Comparison of ENCODE assay signal across 16 cellular contexts in genomic region chr4:182179751-182180150, GRCh38.
DNase-seq lines count a peak whose midpoint lies in the region; ATAC-seq, FAIRE-seq and TF ChIP-seq lines count a peak whose summit lies in the region.
"Had no signal": no experiment of that assay in that cellular context is flagged by ENCODE, and none has a peak within 500 bp of the region (broad histone marks: within the 10 kb centered on the region; RNA-seq: fewer than 3 reads in every experiment).

No MANE protein-coding gene starts in this region.

- TF ChIP-seq POLR2A in breast epithelium (IDR thresholded peaks at IDR 0.05) (no peak), GM12891 (IDR thresholded peaks at IDR 0.05; ENCODE audit: low read depth, low read length) (no peak)

- FAIRE-seq in astrocyte (lab: Jason Lieb, UNC) (no peak), GM12891 (lab: Jason Lieb, UNC) (no peak)
- FAIRE-seq: HTR-8/SVneo had no signal

- H3K4me1 Mint-ChIP-seq in MCF 10A (ENCODE audit: insufficient read depth, unreplicated experiment) (no peaks in the 10 kb centered on the region), astrocyte (ENCODE audit: low read depth, unreplicated experiment) (peaks cover 24% of the 10 kb centered on the region)
- H3K4me1 Mint-ChIP-seq: CD14-positive monocyte had no signal

- no peak overlapping the region for H4K8ac ChIP-seq in mesenchymal stem cell (ENCODE audit: low read length)

- H3K9ac ChIP-seq in astrocyte (ENCODE audit: low read length): no peak overlapping the region
- H3K9ac ChIP-seq in mesenchymal stem cell (ENCODE audit: low read length): peak overlapping the region; percentile 40

- H3K18ac ChIP-seq in mesenchymal stem cell (ENCODE audit: low read depth in 1 of 2, low read length in 2 of 2): no peak overlapping the region

- no peak overlapping the region for H2BK120ac ChIP-seq in mesenchymal stem cell (ENCODE audit: low read depth, low read length)

- H3K27me3 Mint-ChIP-seq in MCF 10A (ENCODE audit: insufficient read depth, unreplicated experiment) (no peaks in the 10 kb centered on the region), astrocyte (ENCODE audit: low read depth, unreplicated experiment) (no peaks in the 10 kb centered on the region)

- H2BK15ac ChIP-seq in mesenchymal stem cell (ENCODE audit: low read depth, poor library complexity, severe bottlenecking): no peak overlapping the region

- H3K4me3 ChIP-seq in breast epithelium (no peak overlapping the region), astrocyte (ENCODE audit: insufficient read depth, low read depth, low read length) (no peak overlapping the region), mesenchymal stem cell (ENCODE audit: insufficient read depth in 1 of 2, low read depth in 1 of 2, low read length in 2 of 2) (no peak overlapping the region)

- no peak overlapping the region for H4K91ac ChIP-seq in mesenchymal stem cell (ENCODE audit: low read length)

- DNase-seq in MCF 10A (ENCODE audit: unreplicated experiment) (no peak), breast epithelium (ENCODE audit: low spot score in 2 of 2) (no peak), astrocyte (ENCODE audit: low read depth) (no peak), mesenchymal stem cell (no peak), GM12891 (ENCODE audit: insufficient read length, low spot score) (no peak), HT-29 (ENCODE audit: low spot score) (no peak), putamen (ENCODE audit: low spot score) (no peak)
- DNase-seq in stimulated activated naive CD8-positive, alpha-beta T cell treated with anti-CD3 and anti-CD28 coated beads, Interleukin-15, Interleukin-2, amounts not matched to agents 100 U/mL and 50 U/mL, for 24 hours: no peak
- DNase-seq: 8988T, DMS153, H7, NCI-H2029, PC-3 had no signal

- no peak for TF ChIP-seq CTCF in MCF 10A (IDR thresholded peaks at IDR 0.05; ENCODE audit: unreplicated experiment)
- TF ChIP-seq CTCF in breast epithelium (IDR thresholded peaks at IDR 0.05): no peak
- no peak for TF ChIP-seq CTCF in astrocyte (IDR thresholded peaks at IDR 0.05; ENCODE audit: insufficient read depth, low read depth, low read length)

- H3K27me3 ChIP-seq in breast epithelium (no peaks in the 10 kb centered on the region), astrocyte (ENCODE audit: insufficient read depth, low read length) (no peaks in the 10 kb centered on the region), mesenchymal stem cell (ENCODE audit: control insufficient read depth in 1 of 2, insufficient read depth in 1 of 2, low read length in 2 of 2) (no peaks in the 10 kb centered on the region)

- peaks cover 6% of the 10 kb centered on the region for H4K20me1 ChIP-seq in astrocyte (ENCODE audit: insufficient read depth, low read length)

- peaks cover 93% of the 10 kb centered on the region for H3K79me2 ChIP-seq in astrocyte (ENCODE audit: insufficient read depth, low read length)

- H3K4ac ChIP-seq in mesenchymal stem cell (ENCODE audit: low read depth in 1 of 2, low read length in 2 of 2): no peak overlapping the region

- POLR2A ChIA-PET in MCF 10A (lab: Yijun Ruan, JAX): interaction anchor here (1.0 to 3.0 kb wide), 4 partner anchors 9 to 28 kb away, joined by 3 to 11 read pairs (median 8); no protein-coding TSS in a partner anchor

- peaks cover 2% of the 10 kb centered on the region for H3K79me1 ChIP-seq in mesenchymal stem cell (replicated peaks; ENCODE audit: low read length, poor library complexity, severe bottlenecking)

- H3K14ac ChIP-seq in mesenchymal stem cell (ENCODE audit: low read length in 2 of 2): no peak overlapping the region

- H3K9me3 Mint-ChIP-seq in MCF 10A (ENCODE audit: unreplicated experiment) (no peaks in the 10 kb centered on the region), astrocyte (ENCODE audit: unreplicated experiment) (no peaks in the 10 kb centered on the region)

- H3K27ac Mint-ChIP-seq in MCF 10A (ENCODE audit: low read depth, unreplicated experiment) (peak overlapping the region; percentile 51), astrocyte (ENCODE audit: unreplicated experiment) (no peak overlapping the region)
- H3K27ac Mint-ChIP-seq: CD14-positive monocyte had no signal

- no peak overlapping the region for H2AK5ac ChIP-seq in mesenchymal stem cell (ENCODE audit: low read length, severe bottlenecking)

- H3K36me3 ChIP-seq in breast epithelium (no peaks in the 10 kb centered on the region), astrocyte (ENCODE audit: insufficient read depth, low read length) (no peaks in the 10 kb centered on the region), mesenchymal stem cell (ENCODE audit: control insufficient read depth in 1 of 2, insufficient read depth in 2 of 2, low read depth in 1 of 2, low read length in 2 of 2) (no peaks in the 10 kb centered on the region)

- WGBS in mesenchymal stem cell: no CpG with 5 or more reads among the region's 1 CpG

- no peak overlapping the region for H3K4me2 ChIP-seq in astrocyte (ENCODE audit: low read length)
- no peak overlapping the region for H3K4me2 ChIP-seq in mesenchymal stem cell (ENCODE audit: low read length, poor library complexity, severe bottlenecking)

- H2AFZ ChIP-seq in astrocyte (ENCODE audit: low read depth, low read length) (no peak overlapping the region), mesenchymal stem cell (ENCODE audit: low read depth, low read length) (no peak overlapping the region)

- ATAC-seq in stimulated activated naive CD8-positive, alpha-beta T cell treated with anti-CD3 and anti-CD28 coated beads, Interleukin-15, Interleukin-2, amounts not matched to agents 100 U/mL and 50 U/mL, for 24 hours: no peak
- ATAC-seq: PC-3 had no signal

- H2BK5ac ChIP-seq in mesenchymal stem cell (ENCODE audit: low read depth, low read length, poor library complexity, severe bottlenecking): no peak overlapping the region

- intact Hi-C loops in MCF 10A (cut with micrococcal nuclease) (no loop called here), breast epithelium (cut with DNase I; ENCODE audit: low total_unique reads) (no loop called here)

- H3K9me3 ChIP-seq in breast epithelium (no peaks in the 10 kb centered on the region), astrocyte (ENCODE audit: insufficient read depth, low read depth, low read length) (no peaks in the 10 kb centered on the region), mesenchymal stem cell (ENCODE audit: control insufficient read depth, low read length) (no peaks in the 10 kb centered on the region)

- H3K4me3 Mint-ChIP-seq in MCF 10A (ENCODE audit: unreplicated experiment) (no peak overlapping the region), astrocyte (ENCODE audit: unreplicated experiment) (no peak overlapping the region)
- H3K4me3 Mint-ChIP-seq: CD14-positive monocyte had no signal

- no peak overlapping the region for H3K23ac ChIP-seq in mesenchymal stem cell (ENCODE audit: low read length in 2 of 2)

- CTCF ChIA-PET in MCF 10A (lab: Yijun Ruan, JAX): interaction anchor here (0.6 kb wide), 1 partner anchor 50 kb away, joined by 3 read pairs; no protein-coding TSS in a partner anchor

- H2BK12ac ChIP-seq in mesenchymal stem cell (ENCODE audit: low read length in 2 of 2): no peak overlapping the region

- BruUV-seq in MCF 10A (replicated peaks; lab: Mats Ljungman, UMichigan): no TSS peak

- H3K36me3 Mint-ChIP-seq in MCF 10A (ENCODE audit: insufficient read depth, unreplicated experiment) (no peaks in the 10 kb centered on the region), astrocyte (ENCODE audit: low read depth, unreplicated experiment) (no peaks in the 10 kb centered on the region)
- H3K36me3 Mint-ChIP-seq: CD14-positive monocyte had no signal

- H3K27ac ChIP-seq in breast epithelium (no peak overlapping the region), astrocyte (ENCODE audit: low read depth, low read length) (peak overlapping the region; percentile 37), mesenchymal stem cell (ENCODE audit: low read length, poor library complexity, severe bottlenecking) (no peak overlapping the region)
- H3K27ac ChIP-seq: RWPE1 had no signal

- H3K4me1 ChIP-seq in breast epithelium: no peaks in the 10 kb centered on the region
- H3K4me1 ChIP-seq in astrocyte (ENCODE audit: insufficient read depth, low read length): peaks cover 15% of the 10 kb centered on the region
- H3K4me1 ChIP-seq in mesenchymal stem cell (ENCODE audit: control insufficient read depth, insufficient read depth, low read depth, low read length): peaks cover 10% of the 10 kb centered on the region

TF ChIP-seq in GM12891, 5 proteins besides CTCF, POLR2A, EP300 and RAD21:
- TF ChIP-seq SPI1 (IDR thresholded peaks at IDR 0.05; ENCODE audit: low read depth, low read length) (no peak), PAX5 (IDR thresholded peaks at IDR 0.05; ENCODE audit: insufficient read depth, low read length, severe bottlenecking) (no peak), POLR2AphosphoS5 (IDR thresholded peaks at IDR 0.05; ENCODE audit: low read depth, low read length) (no peak), TAF1 (IDR thresholded peaks at IDR 0.05; ENCODE audit: low read depth, low read length) (no peak), POU2F2 (IDR thresholded peaks at IDR 0.05; ENCODE audit: low read depth, low read length) (no peak)
TF ChIP-seq in GM12891: peak in this region for 0.
